Comparison of ENCODE assay signal across 1 cellular context in genomic region chr6:125587624-125588023, GRCh38.
TF ChIP-seq lines count a peak whose summit lies in the region.

No MANE protein-coding gene starts in this region.

TF ChIP-seq in H1, 55 proteins besides CTCF, POLR2A, EP300 and RAD21 (continued from another document):
- TF ChIP-seq POLR2AphosphoS5 (IDR thresholded peaks at IDR 0.05; ENCODE audit: low read depth, low read length) = no peak
- TF ChIP-seq BACH1 (IDR thresholded peaks at IDR 0.05; ENCODE audit: low read length) = no peak
- TF ChIP-seq KDM5A (IDR thresholded peaks at IDR 0.05; ENCODE audit: low read length) = no peak
- no peak for TF ChIP-seq GABPA (IDR thresholded peaks at IDR 0.05; ENCODE audit: borderline replicate concordance, insufficient read depth, low read length)
- TF ChIP-seq E2F6 (IDR thresholded peaks at IDR 0.05) = no peak
